8 cellular contexts compared by ENCODE assay signal in the genomic region with DNA sequence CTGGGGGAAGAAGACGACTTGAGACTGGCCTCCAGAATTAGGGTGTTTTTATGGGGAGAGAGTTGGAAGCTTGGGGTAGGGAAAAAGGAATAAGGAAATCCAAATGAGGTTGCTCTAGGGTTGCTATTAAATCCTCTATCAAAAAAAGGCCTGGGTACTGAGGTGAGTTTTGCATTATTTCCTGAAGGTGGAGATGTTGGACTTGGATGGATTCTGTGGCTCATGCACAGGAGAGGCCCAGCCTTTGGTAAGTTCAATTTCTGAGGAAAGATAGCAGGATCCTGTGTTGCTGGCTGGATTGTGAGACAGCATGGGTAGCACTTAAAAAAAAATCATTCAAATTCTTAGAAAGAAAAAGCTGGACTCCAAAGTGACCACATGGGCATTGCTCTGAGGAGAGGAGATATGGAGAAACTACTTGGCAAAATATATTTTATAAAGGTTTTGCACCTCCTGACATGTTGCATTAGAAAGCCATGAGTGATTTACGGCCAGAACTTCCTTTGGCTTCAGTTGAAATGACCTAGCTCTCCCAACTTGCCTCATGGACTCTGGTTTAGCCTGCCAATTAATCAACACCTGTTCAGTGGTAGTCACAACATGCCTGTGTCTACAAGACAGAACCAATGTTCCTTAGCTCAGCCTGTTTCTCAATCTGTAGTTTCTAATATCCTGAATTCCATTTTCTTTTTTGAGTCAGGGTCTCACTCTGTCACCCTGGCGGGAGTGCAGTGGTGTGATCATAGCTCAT.
DNase-seq lines count a peak whose midpoint lies in the region; ATAC-seq, FAIRE-seq and TF ChIP-seq lines count a peak whose summit lies in the region.

No MANE protein-coding gene starts in this region.

- intact Hi-C loops in Panc1 (cut with micrococcal nuclease; ENCODE audit: unreplicated experiment) = loop anchor here (10.0 kb wide), 3 partner anchors 370 to 750 kb away; no protein-coding TSS in a partner anchor
- intact Hi-C loops in kidney (cut with DNase I) = no loop called here

- H3K4me1 ChIP-seq in Panc1 (ENCODE audit: control insufficient read depth, insufficient read depth, low read length) (no peaks in the 10 kb centered on the region), kidney (ENCODE audit: control insufficient read depth in 1 of 2, insufficient read depth in 1 of 2, low read depth in 1 of 2, low read length in 2 of 2) (no peaks in the 10 kb centered on the region), tibial nerve (peaks cover 0 to 8% (median 0%) of the 10 kb centered on the region in 4 donors)

- H3K4me3 ChIP-seq in Panc1 (ENCODE audit: low read depth in 2 of 2, low read length in 2 of 2) (no peak overlapping the region), kidney (ENCODE audit: low read length in 2 of 2) (no peak overlapping the region), tibial nerve (no peak overlapping the region)

- H3K36me3 ChIP-seq in Panc1 (ENCODE audit: control insufficient read depth, insufficient read depth, low read length) (no peaks in the 10 kb centered on the region), kidney (ENCODE audit: control insufficient read depth in 1 of 2, insufficient read depth in 2 of 2, low read length in 2 of 2) (no peaks in the 10 kb centered on the region), tibial nerve (no peaks in the 10 kb centered on the region)

- POLR2A ChIA-PET in Panc1 (lab: Charles Lee) = no interaction called here

- H3K9ac ChIP-seq in kidney (ENCODE audit: low read length in 2 of 2) = no peak overlapping the region

- BruUV-seq in Panc1 (replicated peaks; lab: Mats Ljungman, UMichigan) = no TSS peak

- no peak overlapping the region for H3K27ac ChIP-seq in Panc1 (ENCODE audit: low read length)
- no peak overlapping the region for H3K27ac ChIP-seq in kidney (ENCODE audit: low read depth in 2 of 2, low read length in 2 of 2)
- no peak overlapping the region for H3K27ac ChIP-seq in tibial nerve

- CTCF ChIA-PET in Panc1 (lab: Charles Lee) = interaction anchor here (0.7 kb wide), 1 partner anchor 19 kb away, joined by 4 read pairs; no protein-coding TSS in a partner anchor

- TF ChIP-seq POLR2A in tibial nerve (IDR thresholded peaks at IDR 0.05) (no peak), GM18505 (IDR thresholded peaks at IDR 0.05; ENCODE audit: borderline replicate concordance, extremely low read depth, insufficient read depth, insufficient read length) (no peak)

- TF ChIP-seq CTCF in Panc1 (IDR thresholded peaks at IDR 0.05) = peak; percentile 68
- TF ChIP-seq CTCF in kidney (IDR thresholded peaks at IDR 0.05; ENCODE audit: borderline replicate concordance, extremely low read depth, insufficient read depth) = peak; percentile 14
- no peak for TF ChIP-seq CTCF in tibial nerve (IDR thresholded peaks at IDR 0.05)

- FAIRE-seq in kidney (lab: Jason Lieb, UNC) = no peak

- WGBS in tibial nerve, 2 donors = 67 to 73% methylated on average over 3 of the region's 3 CpGs

- TF ChIP-seq EP300 in tibial nerve (IDR thresholded peaks at IDR 0.05) = no peak

- H3K9me3 ChIP-seq in Panc1 (ENCODE audit: control insufficient read depth, insufficient read depth, low read depth, low read length) (no peaks in the 10 kb centered on the region), kidney (ENCODE audit: control insufficient read depth in 1 of 2, low read length in 2 of 2) (no peaks in the 10 kb centered on the region), tibial nerve (no peaks in the 10 kb centered on the region)

- ATAC-seq in Panc1 = peak; percentile 80; the same call in 1 of the 2 replicates
- ATAC-seq in HG03432 (IDR thresholded peaks at IDR 0.05; ENCODE audit: unreplicated experiment) = no peak
- ATAC-seq in GM18505 (IDR thresholded peaks at IDR 0.05; ENCODE audit: unreplicated experiment) = no peak

- H3K27me3 ChIP-seq in Panc1 (ENCODE audit: control insufficient read depth, insufficient read depth, low read length) = no peaks in the 10 kb centered on the region
- no peaks in the 10 kb centered on the region for H3K27me3 ChIP-seq in tibial nerve

- in situ Hi-C loops in Panc1 (cut with HindIII; ENCODE audit: low pct_unique_long_range_greater_than_20kb, low sequenced_read_pairs) = no loop called here

- peak; percentile 16 for DNase-seq in COLO668 (lab: John Stamatoyannopoulos, UW; ENCODE audit: unreplicated experiment)
- peak; percentile 50 for DNase-seq in M059J (ENCODE audit: low read depth)
- DNase-seq in Panc1 (ENCODE audit: low read depth, low spot score) = no peak
- no peak for DNase-seq in kidney
- DNase-seq in tibial nerve (ENCODE audit: low spot score in 2 of 2) = no peak
- DNase-seq in mesenteric fat pad (ENCODE audit: low spot score) = no peak

Comparison
In these comparisons a context has a peak if more than half of its experiments do, and no peak if none do; other contexts are left out.
1. DNase-seq: peak in COLO668 (single experiment) and M059J (single experiment); none in Panc1 (single experiment), kidney (single experiment), tibial nerve (0 of 2) and mesenteric fat pad (single experiment).
2. CTCF ChIP-seq: peak in Panc1 (single experiment) and kidney (single experiment); none in tibial nerve (0 of 5).